ENCODE assay signal across 14 cellular contexts in genomic region chr2:60438136-60438535, GRCh38.
DNase-seq lines count a peak whose midpoint lies in the region; ATAC-seq and TF ChIP-seq lines count a peak whose summit lies in the region.
"Had no signal": no experiment of that assay in that cellular context is flagged by ENCODE, and none has a peak within 500 bp of the region (broad histone marks: within the 10 kb centered on the region; RNA-seq: fewer than 3 reads in every experiment).

No MANE protein-coding gene starts in this region.

- POLR2A ChIA-PET in PC-9 (lab: Charles Lee; ENCODE audit: unreplicated experiment) = interaction anchor here (0.6 kb wide), 1 partner anchor 671 kb away, joined by 14 read pairs; no protein-coding TSS in a partner anchor

- CTCF ChIA-PET in PC-9 (lab: Charles Lee) = no interaction called here

- H3K4me1 Mint-ChIP-seq in memory B cell = peaks cover 55% of the 10 kb centered on the region

- H3K4me3 Mint-ChIP-seq in memory B cell = no peak overlapping the region

- 0 out of 2 replicates have a peak, but pooled peaks cover 3% of the 10 kb centered on the region for H4K20me1 ChIP-seq in PC-9 (ENCODE audit: insufficient read depth)

- H3K27me3 ChIP-seq in right atrium auricular region (no peaks in the 10 kb centered on the region), PC-9 (ENCODE audit: insufficient read depth, low read depth) (peaks cover 74% of the 10 kb centered on the region)

- no peak overlapping the region for H3K4me2 ChIP-seq in PC-9

- H3K4me3 ChIP-seq in right atrium auricular region (peak overlapping the region in 1 of 2 donors; percentile 38), PC-9 (no peak overlapping the region)
- H3K4me3 ChIP-seq: SK-N-MC had no signal

- H3K27ac ChIP-seq in right atrium auricular region = peak overlapping the region; percentile 63 to 78
- no peak overlapping the region for H3K27ac ChIP-seq in PC-9
- H3K27ac ChIP-seq: SK-N-MC had no signal

- no peaks in the 10 kb centered on the region for H3F3A ChIP-seq in PC-9 (ENCODE audit: insufficient read depth, low read depth)

- ATAC-seq in memory B cell (ENCODE audit: low read depth) (no peak), HG03280 (IDR thresholded peaks at IDR 0.05; ENCODE audit: unreplicated experiment) (no peak), left colon (no peak)

- H3K79me2 ChIP-seq in PC-9 (ENCODE audit: low read depth) = no peaks in the 10 kb centered on the region

- H3K4me1 ChIP-seq in right atrium auricular region (peaks cover 0 to 12% of the 10 kb centered on the region in 2 donors), PC-9 (replicated peaks; ENCODE audit: insufficient read depth) (no peaks in the 10 kb centered on the region)

- H3K9me3 Mint-ChIP-seq in memory B cell = no peaks in the 10 kb centered on the region

- no TSS peak for BruUV-seq in PC-9 (replicated peaks; lab: Mats Ljungman, UMichigan)

- peak overlapping the region; percentile 99 for H3K27ac Mint-ChIP-seq in memory B cell

- no peaks in the 10 kb centered on the region for H3K27me3 Mint-ChIP-seq in memory B cell

- peaks cover 2% of the 10 kb centered on the region for H3K36me3 Mint-ChIP-seq in memory B cell

- no peaks in the 10 kb centered on the region for H3K36me3 ChIP-seq in right atrium auricular region
- no peaks in the 10 kb centered on the region for H3K36me3 ChIP-seq in PC-9 (ENCODE audit: low read depth)

- no peaks in the 10 kb centered on the region for H3K9me2 ChIP-seq in PC-9 (ENCODE audit: insufficient read depth)

- H3K9me3 ChIP-seq in right atrium auricular region (no peaks in the 10 kb centered on the region), PC-9 (ENCODE audit: insufficient read depth, low read depth) (no peaks in the 10 kb centered on the region; the same call in 1 of the 2 replicates)

- intact Hi-C loops in cardiac septum (cut with DNase I) (loop anchor here (5.0 kb wide), 1 partner anchor 114 kb away; the partner anchor contains the start of gene BCL11A), PC-9 (cut with micrococcal nuclease; ENCODE audit: unreplicated experiment) (loop anchor here (10.0 kb wide), 1 partner anchor 217 kb away; no protein-coding TSS in a partner anchor), left colon (cut with DNase I, micrococcal nuclease) (no loop called here)

- no peak for DNase-seq in right atrium auricular region (ENCODE audit: low spot score)
- DNase-seq in cardiac septum (ENCODE audit: low spot score) = no peak
- DNase-seq in PC-9 = no peak
- no peak for DNase-seq in memory B cell (ENCODE audit: low spot score in 2 of 2)
- no peak for DNase-seq in left colon
- DNase-seq in cerebellum (ENCODE audit: low spot score) = no peak
- DNase-seq: COR-L47, HCEC 1CT, NCI-H1417, NCI-H187 treated with DMSO at 0.1 percent for 48 hours, NCI-H345, NCI-H69 had no signal

- 0 out of 2 replicates have a peak overlapping the region, but pooled peaks have one; percentile 35 for H2AFZ ChIP-seq in PC-9

- TF ChIP-seq CTCF in right atrium auricular region (IDR thresholded peaks at IDR 0.05) (no peak), PC-9 (conservative IDR thresholded peaks at IDR 0.05) (no peak)

Comparison
In these comparisons a context has a peak if more than half of its experiments do, and no peak if none do; other contexts are left out.
1. intact Hi-C loops: an anchor here in cardiac septum (5.0 kb wide) and PC-9 (10.0 kb wide); none called in left colon.